13 cellular contexts compared by ENCODE assay signal in genomic region chr5:35851282-35851681, GRCh38. TPM values are rescaled to one million over a fixed set of nuclear protein-coding genes. Genes with fewer than 3 reads are reported as not detected.
A peak's percentile ranks its signal among the peaks of the same experiment; 100 is the strongest.
DNase-seq lines count a peak whose midpoint lies in the region; ATAC-seq and TF ChIP-seq lines count a peak whose summit lies in the region.
"Had no signal": no experiment of that assay in that cellular context is flagged by ENCODE, and none has a peak within 500 bp of the region (broad histone marks: within the 10 kb centered on the region; RNA-seq: fewer than 3 reads in every experiment).

No MANE protein-coding gene starts in this region.

- no peak for TF ChIP-seq POLR2A in GM18505 (IDR thresholded peaks at IDR 0.05; ENCODE audit: borderline replicate concordance, extremely low read depth, insufficient read depth, insufficient read length)

- no peaks in the 10 kb centered on the region for H3K27me3 ChIP-seq in thoracic aorta (replicated peaks; ENCODE audit: insufficient read depth)
- H3K27me3 ChIP-seq: BE2C had no signal

- H3K9me3 Mint-ChIP-seq in activated T-cell treated with anti-CD3 and anti-CD28 coated beads, Interleukin-2, amount 50 U/mL, for 24 hours, result peaks cover 28% of the 10 kb centered on the region
- H3K9me3 Mint-ChIP-seq in mesothelial cell of epicardium, result peaks cover 7% of the 10 kb centered on the region

- no peak for TF ChIP-seq CTCF in fibroblast of the aortic adventitia (IDR thresholded peaks at IDR 0.05; ENCODE audit: insufficient read depth, low read length)
- no peak for TF ChIP-seq CTCF in thoracic aorta (IDR thresholded peaks at IDR 0.05)
- no peak for TF ChIP-seq CTCF in mesothelial cell of epicardium (IDR thresholded peaks at IDR 0.05; ENCODE audit: unreplicated experiment)

- no peaks in the 10 kb centered on the region for H3K9me3 ChIP-seq in T-helper 17 cell (ENCODE audit: control insufficient read depth, low read length, poor library complexity, severe bottlenecking)
- no peaks in the 10 kb centered on the region for H3K9me3 ChIP-seq in thoracic aorta
- H3K9me3 ChIP-seq: BE2C had no signal

- peaks cover 81% of the 10 kb centered on the region for H3K4me1 Mint-ChIP-seq in activated T-cell treated with anti-CD3 and anti-CD28 coated beads, Interleukin-2, amount 50 U/mL, for 24 hours (ENCODE audit: low read depth)
- H3K4me1 Mint-ChIP-seq in T-helper 17 cell, result peaks cover 46% of the 10 kb centered on the region
- peaks cover 10% of the 10 kb centered on the region for H3K4me1 Mint-ChIP-seq in mesothelial cell of epicardium

- H3K4me1 ChIP-seq in thoracic aorta (ENCODE audit: control insufficient read depth in 1 of 2, low read depth in 2 of 2), result no peaks in the 10 kb centered on the region
- H3K4me1 ChIP-seq: BE2C had no signal

- no peak overlapping the region for H3K27ac ChIP-seq in thoracic aorta

- no peak for ATAC-seq in T-helper 17 cell
- no peak for ATAC-seq in thoracic aorta (ENCODE audit: insufficient number of reproducible peaks, low FRiP score, low read depth)
- ATAC-seq in GM18505 (IDR thresholded peaks at IDR 0.05; ENCODE audit: unreplicated experiment), result no peak

- H3K36me3 Mint-ChIP-seq in activated T-cell treated with anti-CD3 and anti-CD28 coated beads, Interleukin-2, amount 50 U/mL, for 24 hours (ENCODE audit: low read depth), result peaks cover 89% of the 10 kb centered on the region
- H3K36me3 Mint-ChIP-seq in T-helper 17 cell (ENCODE audit: low read depth), result peaks cover 2% of the 10 kb centered on the region
- no peaks in the 10 kb centered on the region for H3K36me3 Mint-ChIP-seq in mesothelial cell of epicardium
- H3K36me3 Mint-ChIP-seq: IgD-negative memory B cell had no signal

- no peaks in the 10 kb centered on the region for H3K36me3 ChIP-seq in thoracic aorta
- H3K36me3 ChIP-seq: BE2C had no signal

- peak overlapping the region; percentile 100 for H3K27ac Mint-ChIP-seq in activated T-cell treated with anti-CD3 and anti-CD28 coated beads, Interleukin-2, amount 50 U/mL, for 24 hours
- peak overlapping the region; percentile 99 for H3K27ac Mint-ChIP-seq in T-helper 17 cell
- no peak overlapping the region for H3K27ac Mint-ChIP-seq in mesothelial cell of epicardium
- H3K27ac Mint-ChIP-seq: IgD-negative memory B cell, nephron had no signal

- no peaks in the 10 kb centered on the region for H3K27me3 Mint-ChIP-seq in activated T-cell treated with anti-CD3 and anti-CD28 coated beads, Interleukin-2, amount 50 U/mL, for 24 hours
- no peaks in the 10 kb centered on the region for H3K27me3 Mint-ChIP-seq in T-helper 17 cell
- peaks cover 2% of the 10 kb centered on the region for H3K27me3 Mint-ChIP-seq in mesothelial cell of epicardium (ENCODE audit: low read depth)

- no peak for DNase-seq in activated T-cell treated with anti-CD3 and anti-CD28 coated beads, Interleukin-2, amount 50 U/mL, for 24 hours
- DNase-seq in activated T-cell treated with anti-CD3 and anti-CD28 coated beads, Interleukin-2, amount 50 U/mL, for 48 hours, result no peak
- DNase-seq in T-helper 17 cell, result no peak
- peak; percentile 46 for DNase-seq in fibroblast of the aortic adventitia (ENCODE audit: low read depth)
- no peak for DNase-seq in thoracic aorta (ENCODE audit: low spot score)
- DNase-seq in MV-4-11 (lab: John Stamatoyannopoulos, UW), result no peak
- DNase-seq in mesothelial cell of epicardium (ENCODE audit: low spot score in 2 of 2, unreplicated experiment in 2 of 2), result no peak
- DNase-seq: NCI-H2171 treated with DMSO at 0.1 percent for 48 hours, SIG-M5 had no signal

- H3K4me3 ChIP-seq in fibroblast of the aortic adventitia (ENCODE audit: low read depth, low read length) (peak overlapping the region; percentile 55), thoracic aorta (peak overlapping the region; percentile 46)

- H3K4me3 Mint-ChIP-seq in activated T-cell treated with anti-CD3 and anti-CD28 coated beads, Interleukin-2, amount 50 U/mL, for 24 hours, result peak overlapping the region; percentile 92
- H3K4me3 Mint-ChIP-seq in T-helper 17 cell (peak overlapping the region; percentile 98), mesothelial cell of epicardium (no peak overlapping the region)
- H3K4me3 Mint-ChIP-seq: IgD-negative memory B cell, nephron had no signal

RNA-seq across cellular contexts. Expression of gene IL7R, which starts 5.4 kb away (rescaled TPM):
- total RNA-seq in T-helper 17 cell (1,000 to 10,000 TPM in 1 of 2 donors, 100 to 1,000 TPM in 1; 860 to 1,128 TPM), fibroblast of the aortic adventitia (ENCODE audit: low replicate concordance) (0.90 TPM in 1 of 2 replicates, not detected in the other), thoracic aorta (10 to 100 TPM; 12.7 to 20.5 TPM), mesothelial cell of epicardium (0.13 to 0.25 TPM (median 0.13 TPM) in 3 replicates)

Comparison
In these comparisons a context has a peak if more than half of its experiments do, and no peak if none do; other contexts are left out.
1. RNA of gene IL7R, which starts 5.4 kb away (total RNA-seq): 860 to 1,128 TPM in T-helper 17 cell; 12.7 to 20.5 TPM in thoracic aorta, 0.90 TPM in fibroblast of the aortic adventitia and 0.13 to 0.25 TPM in mesothelial cell of epicardium; every median in the first group is over 10 times any median in the second.